In the genomic region with DNA sequence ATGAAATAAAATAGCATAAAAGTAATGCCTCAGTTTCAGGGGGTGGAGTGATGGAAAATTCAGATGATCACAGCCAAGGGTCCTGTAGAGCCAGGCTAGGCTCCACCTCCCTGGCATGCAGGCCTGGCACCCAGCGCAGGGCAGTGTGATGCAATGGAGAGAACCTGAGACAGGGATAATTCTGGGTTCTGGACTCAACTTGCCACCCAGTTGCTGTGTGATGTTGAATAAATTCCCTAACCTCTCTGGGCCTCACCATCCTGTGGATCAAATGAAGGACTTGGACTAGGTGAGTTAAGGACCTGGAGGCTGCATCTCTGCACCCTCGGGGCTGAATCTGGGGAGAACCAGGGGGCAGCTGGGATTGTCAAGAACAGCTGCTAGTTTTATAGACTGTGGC, we compare ENCODE assay signal across 1 cellular context.
A peak's percentile ranks its signal among the peaks of the same experiment; 100 is the strongest.
TF ChIP-seq lines count a peak whose summit lies in the region.

No MANE protein-coding gene starts in this region.

TF ChIP-seq in K562, 482 proteins besides CTCF, POLR2A, EP300 and RAD21:
- TF ChIP-seq BCOR (IDR thresholded peaks at IDR 0.05) (peak; percentile 91), HIVEP1 (CRISPR knock-in tag; IDR thresholded peaks at IDR 0.05) (no peak), BDP1 (IDR thresholded peaks at IDR 0.05; ENCODE audit: insufficient read depth, insufficient read length) (no peak), CREBBP (IDR thresholded peaks at IDR 0.05; ENCODE audit: low read depth, low read length) (no peak), ATF1 (CRISPR knock-in tag; IDR thresholded peaks at IDR 0.05) (no peak), ATF1 (tag; IDR thresholded peaks at IDR 0.05) (no peak), ZFX (CRISPR knock-in tag; IDR thresholded peaks at IDR 0.05) (no peak), RBM25 (IDR thresholded peaks at IDR 0.05; ENCODE audit: low read depth, low read length, severe bottlenecking) (peak; percentile 90), GABPB2 (CRISPR knock-in tag; conservative IDR thresholded peaks at IDR 0.05) (no peak), ZKSCAN1 (IDR thresholded peaks at IDR 0.05; ENCODE audit: low read depth, low read length) (no peak), NONO (IDR thresholded peaks at IDR 0.05; ENCODE audit: low read depth in 2 of 2, low read length in 1 of 2) (no peak), TEAD1 (CRISPR knock-in tag; IDR thresholded peaks at IDR 0.05) (0 out of 4 replicates have a peak, but pooled peaks of 1 of the 2 experiments have one; percentile 22), SMAD1 (IDR thresholded peaks at IDR 0.05; ENCODE audit: low read depth, low read length, partially characterized antibody) (no peak), RCOR1 (IDR thresholded peaks at IDR 0.05; ENCODE audit: borderline replicate concordance in 1 of 2, low read depth in 2 of 2, low read length in 2 of 2) (no peak), KDM1A (IDR thresholded peaks at IDR 0.05) (0 out of 4 replicates have a peak, but pooled peaks of 1 of the 2 experiments have one; percentile 44), ZFP36 (IDR thresholded peaks at IDR 0.05; ENCODE audit: low read depth, low read length, partially characterized antibody) (peak; percentile 47), HMGXB4 (CRISPR knock-in tag; IDR thresholded peaks at IDR 0.05) (no peak), ADNP (tag; IDR thresholded peaks at IDR 0.05) (0 out of 2 replicates have a peak, but pooled peaks have one; percentile 18), ZNF23 (CRISPR knock-in tag; IDR thresholded peaks at IDR 0.05) (no peak), HEY1 (CRISPR knock-in tag; IDR thresholded peaks at IDR 0.05; ENCODE audit: borderline replicate concordance) (no peak), CUX1 (CRISPR knock-in tag; IDR thresholded peaks at IDR 0.05) (no peak), ZFPM2 (CRISPR knock-in tag; IDR thresholded peaks at IDR 0.05) (no peak), ZKSCAN3 (CRISPR knock-in tag; IDR thresholded peaks at IDR 0.05) (no peak), RBM22 (IDR thresholded peaks at IDR 0.05; ENCODE audit: low read depth, low read length, poor library complexity, severe bottlenecking) (no peak)
- TF ChIP-seq, protein P1, sequence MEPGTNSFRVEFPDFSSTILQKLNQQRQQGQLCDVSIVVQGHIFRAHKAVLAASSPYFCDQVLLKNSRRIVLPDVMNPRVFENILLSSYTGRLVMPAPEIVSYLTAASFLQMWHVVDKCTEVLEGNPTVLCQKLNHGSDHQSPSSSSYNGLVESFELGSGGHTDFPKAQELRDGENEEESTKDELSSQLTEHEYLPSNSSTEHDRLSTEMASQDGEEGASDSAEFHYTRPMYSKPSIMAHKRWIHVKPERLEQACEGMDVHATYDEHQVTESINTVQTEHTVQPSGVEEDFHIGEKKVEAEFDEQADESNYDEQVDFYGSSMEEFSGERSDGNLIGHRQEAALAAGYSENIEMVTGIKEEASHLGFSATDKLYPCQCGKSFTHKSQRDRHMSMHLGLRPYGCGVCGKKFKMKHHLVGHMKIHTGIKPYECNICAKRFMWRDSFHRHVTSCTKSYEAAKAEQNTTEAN (CRISPR knock-in tag; IDR thresholded peaks at IDR 0.05) = no peak
- TF ChIP-seq, protein P2, sequence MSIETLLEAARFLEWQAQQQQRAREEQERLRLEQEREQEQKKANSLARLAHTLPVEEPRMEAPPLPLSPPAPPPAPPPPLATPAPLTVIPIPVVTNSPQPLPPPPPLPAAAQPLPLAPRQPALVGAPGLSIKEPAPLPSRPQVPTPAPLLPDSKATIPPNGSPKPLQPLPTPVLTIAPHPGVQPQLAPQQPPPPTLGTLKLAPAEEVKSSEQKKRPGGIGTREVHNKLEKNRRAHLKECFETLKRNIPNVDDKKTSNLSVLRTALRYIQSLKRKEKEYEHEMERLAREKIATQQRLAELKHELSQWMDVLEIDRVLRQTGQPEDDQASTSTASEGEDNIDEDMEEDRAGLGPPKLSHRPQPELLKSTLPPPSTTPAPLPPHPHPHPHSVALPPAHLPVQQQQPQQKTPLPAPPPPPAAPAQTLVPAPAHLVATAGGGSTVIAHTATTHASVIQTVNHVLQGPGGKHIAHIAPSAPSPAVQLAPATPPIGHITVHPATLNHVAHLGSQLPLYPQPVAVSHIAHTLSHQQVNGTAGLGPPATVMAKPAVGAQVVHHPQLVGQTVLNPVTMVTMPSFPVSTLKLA (conservative IDR thresholded peaks at IDR 0.05) = no peak
- TF ChIP-seq, protein P3, sequence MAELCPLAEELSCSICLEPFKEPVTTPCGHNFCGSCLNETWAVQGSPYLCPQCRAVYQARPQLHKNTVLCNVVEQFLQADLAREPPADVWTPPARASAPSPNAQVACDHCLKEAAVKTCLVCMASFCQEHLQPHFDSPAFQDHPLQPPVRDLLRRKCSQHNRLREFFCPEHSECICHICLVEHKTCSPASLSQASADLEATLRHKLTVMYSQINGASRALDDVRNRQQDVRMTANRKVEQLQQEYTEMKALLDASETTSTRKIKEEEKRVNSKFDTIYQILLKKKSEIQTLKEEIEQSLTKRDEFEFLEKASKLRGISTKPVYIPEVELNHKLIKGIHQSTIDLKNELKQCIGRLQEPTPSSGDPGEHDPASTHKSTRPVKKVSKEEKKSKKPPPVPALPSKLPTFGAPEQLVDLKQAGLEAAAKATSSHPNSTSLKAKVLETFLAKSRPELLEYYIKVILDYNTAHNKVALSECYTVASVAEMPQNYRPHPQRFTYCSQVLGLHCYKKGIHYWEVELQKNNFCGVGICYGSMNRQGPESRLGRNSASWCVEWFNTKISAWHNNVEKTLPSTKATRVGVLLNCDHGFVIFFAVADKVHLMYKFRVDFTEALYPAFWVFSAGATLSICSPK (IDR thresholded peaks at IDR 0.05; ENCODE audit: borderline replicate concordance) = no peak
- TF ChIP-seq, protein P4, sequence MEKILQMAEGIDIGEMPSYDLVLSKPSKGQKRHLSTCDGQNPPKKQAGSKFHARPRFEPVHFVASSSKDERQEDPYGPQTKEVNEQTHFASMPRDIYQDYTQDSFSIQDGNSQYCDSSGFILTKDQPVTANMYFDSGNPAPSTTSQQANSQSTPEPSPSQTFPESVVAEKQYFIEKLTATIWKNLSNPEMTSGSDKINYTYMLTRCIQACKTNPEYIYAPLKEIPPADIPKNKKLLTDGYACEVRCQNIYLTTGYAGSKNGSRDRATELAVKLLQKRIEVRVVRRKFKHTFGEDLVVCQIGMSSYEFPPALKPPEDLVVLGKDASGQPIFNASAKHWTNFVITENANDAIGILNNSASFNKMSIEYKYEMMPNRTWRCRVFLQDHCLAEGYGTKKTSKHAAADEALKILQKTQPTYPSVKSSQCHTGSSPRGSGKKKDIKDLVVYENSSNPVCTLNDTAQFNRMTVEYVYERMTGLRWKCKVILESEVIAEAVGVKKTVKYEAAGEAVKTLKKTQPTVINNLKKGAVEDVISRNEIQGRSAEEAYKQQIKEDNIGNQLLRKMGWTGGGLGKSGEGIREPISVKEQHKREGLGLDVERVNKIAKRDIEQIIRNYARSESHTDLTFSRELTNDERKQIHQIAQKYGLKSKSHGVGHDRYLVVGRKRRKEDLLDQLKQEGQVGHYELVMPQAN (IDR thresholded peaks at IDR 0.05; ENCODE audit: borderline replicate concordance) = no peak
- TF ChIP-seq, protein P5, sequence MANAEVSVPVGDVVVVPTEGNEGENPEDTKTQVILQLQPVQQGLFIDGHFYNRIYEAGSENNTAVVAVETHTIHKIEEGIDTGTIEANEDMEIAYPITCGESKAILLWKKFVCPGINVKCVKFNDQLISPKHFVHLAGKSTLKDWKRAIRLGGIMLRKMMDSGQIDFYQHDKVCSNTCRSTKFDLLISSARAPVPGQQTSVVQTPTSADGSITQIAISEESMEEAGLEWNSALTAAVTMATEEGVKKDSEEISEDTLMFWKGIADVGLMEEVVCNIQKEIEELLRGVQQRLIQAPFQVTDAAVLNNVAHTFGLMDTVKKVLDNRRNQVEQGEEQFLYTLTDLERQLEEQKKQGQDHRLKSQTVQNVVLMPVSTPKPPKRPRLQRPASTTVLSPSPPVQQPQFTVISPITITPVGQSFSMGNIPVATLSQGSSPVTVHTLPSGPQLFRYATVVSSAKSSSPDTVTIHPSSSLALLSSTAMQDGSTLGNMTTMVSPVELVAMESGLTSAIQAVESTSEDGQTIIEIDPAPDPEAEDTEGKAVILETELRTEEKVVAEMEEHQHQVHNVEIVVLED (CRISPR knock-in tag; IDR thresholded peaks at IDR 0.05) = no peak
